ENCODE assay signal across 11 cellular contexts in genomic region chr5:123099514-123100151, GRCh38. TPM values are rescaled to one million over a fixed set of nuclear protein-coding genes. Genes with fewer than 3 reads are reported as not detected.
A peak's percentile ranks its signal among the peaks of the same experiment; 100 is the strongest.
DNase-seq lines count a peak whose midpoint lies in the region; ATAC-seq and TF ChIP-seq lines count a peak whose summit lies in the region.
"Had no signal": no experiment of that assay in that cellular context is flagged by ENCODE, and none has a peak within 500 bp of the region (broad histone marks: within the 10 kb centered on the region; RNA-seq: fewer than 3 reads in every experiment).

No MANE protein-coding gene starts in this region.

- H3K4me1 Mint-ChIP-seq in memory B cell: peaks cover 7% of the 10 kb centered on the region

- H3K27ac ChIP-seq in dorsolateral prefrontal cortex (peak overlapping the region in 4 of 59 donors; percentile 2 to 46 (median 24)), caudate nucleus (ENCODE audit: low read depth, low read length) (no peak overlapping the region)
- H3K27ac ChIP-seq: epithelial cell of prostate had no signal

- ATAC-seq in memory B cell (ENCODE audit: low read depth) (peak; percentile 12), GM18868 (IDR thresholded peaks at IDR 0.05; ENCODE audit: unreplicated experiment) (no peak), GM18870 (IDR thresholded peaks at IDR 0.05; ENCODE audit: unreplicated experiment) (no peak)

- H3K4me3 ChIP-seq in dorsolateral prefrontal cortex: peak overlapping the region in 43 of 59 donors; percentile 7 to 62 (median 30)

- in situ Hi-C loops in KBM-7 (cut with MboI; ENCODE audit: low pct_unique_long_range_greater_than_20kb, low sequenced_read_pairs): no loop called here

- no peaks in the 10 kb centered on the region for H3K9me3 Mint-ChIP-seq in memory B cell

- peaks cover 15% of the 10 kb centered on the region for H3K27me3 Mint-ChIP-seq in memory B cell

- no peaks in the 10 kb centered on the region for H3K36me3 Mint-ChIP-seq in memory B cell

- no peak overlapping the region for H3K4me3 Mint-ChIP-seq in memory B cell

- no peak for TF ChIP-seq CTCF in dorsolateral prefrontal cortex (IDR thresholded peaks at IDR 0.05 in 54 of 56, conservative IDR thresholded peaks at IDR 0.05 in 2 of 56; ENCODE audit: low read depth in 1 of 56, partially characterized antibody in 56 of 56)

- intact Hi-C loops in dorsolateral prefrontal cortex (cut with DNase I): no loop called here

- H3K27ac Mint-ChIP-seq in memory B cell: no peak overlapping the region

- peak; percentile 80 for DNase-seq in 8988T
- DNase-seq in KBM-7: peak; percentile 48
- no peak for DNase-seq in dorsolateral prefrontal cortex
- DNase-seq in memory B cell (ENCODE audit: low spot score in 2 of 2): no peak
- no peak for DNase-seq in caudate nucleus (lab: John Stamatoyannopoulos, UW)
- DNase-seq in NCI-H2081 treated with DMSO at 0.1 percent for 48 hours (lab: John Stamatoyannopoulos, UW): no peak
- DNase-seq: activated CD4-positive, alpha-beta T cell treated with anti-CD3 and anti-CD28 coated beads for 1 hour; NCI-H1105 had no signal

- peaks cover 12 to 75% (median 59%) of the 10 kb centered on the region in 45 donors for H3K27me3 ChIP-seq in dorsolateral prefrontal cortex

RNA-seq across cellular contexts. Expression of gene PRDM6, which starts 10.6 kb away (rescaled TPM):
- total RNA-seq in dorsolateral prefrontal cortex: 1 to 10 TPM in 79 of 120 experiments, under 1 TPM in 41; 0.27 to 7.8 (median 1.4) TPM

Comparison
In these comparisons a context has a peak if more than half of its experiments do, and no peak if none do; other contexts are left out.
1. DNase-seq: peak in 8988T (single experiment) and KBM-7 (single experiment); none in dorsolateral prefrontal cortex (0 of 10), memory B cell (0 of 2), caudate nucleus (0 of 61) and NCI-H2081 treated with DMSO at 0.1 percent for 48 hours (single experiment).